In the genomic region with DNA sequence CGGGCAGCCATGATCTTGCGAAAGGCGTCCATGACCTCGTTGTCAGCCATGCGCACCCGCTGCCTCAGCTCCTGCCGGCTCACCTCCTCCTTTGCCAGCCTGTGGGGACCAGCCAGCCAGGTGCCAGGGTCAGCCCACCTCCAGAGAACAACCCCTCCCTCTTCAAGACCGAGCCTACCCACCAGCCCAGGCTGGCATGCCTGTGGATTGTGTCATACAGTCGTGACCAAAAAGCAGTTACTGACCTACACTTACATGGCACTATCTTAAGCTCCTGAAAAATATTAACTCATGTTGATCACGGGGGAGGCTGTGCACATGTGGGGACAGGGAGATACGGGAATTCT, we compare ENCODE assay signal across 10 cellular contexts. TPM values are rescaled to one million over a fixed set of nuclear protein-coding genes. Genes with fewer than 3 reads are reported as not detected.
DNase-seq lines count a peak whose midpoint lies in the region; ATAC-seq, FAIRE-seq and TF ChIP-seq lines count a peak whose summit lies in the region.
"Had no signal": no experiment of that assay in that cellular context is flagged by ENCODE, and none has a peak within 500 bp of the region (broad histone marks: within the 10 kb centered on the region; RNA-seq: fewer than 3 reads in every experiment).

No MANE protein-coding gene starts in this region.

- H3K9me3 ChIP-seq in T-helper 17 cell (ENCODE audit: control insufficient read depth, low read length, poor library complexity, severe bottlenecking) = no peaks in the 10 kb centered on the region
- no peaks in the 10 kb centered on the region for H3K9me3 ChIP-seq in kidney (ENCODE audit: control insufficient read depth in 1 of 2, low read length in 2 of 2)
- H3K9me3 ChIP-seq in tibial nerve = no peaks in the 10 kb centered on the region

- no peak for TF ChIP-seq EP300 in tibial nerve (IDR thresholded peaks at IDR 0.05)

- no peak overlapping the region for H3K4me3 ChIP-seq in kidney (ENCODE audit: low read length in 2 of 2)
- no peak overlapping the region for H3K4me3 ChIP-seq in tibial nerve

- intact Hi-C loops in kidney (cut with DNase I) = no loop called here

- no peaks in the 10 kb centered on the region for H3K27me3 Mint-ChIP-seq in activated naive CD4-positive, alpha-beta T cell treated with anti-CD3 and anti-CD28 coated beads, Interleukin-2, amount 10 ng/mL, durations not matched to agents 7 days and 5 days
- H3K27me3 Mint-ChIP-seq in T-helper 17 cell (no peaks in the 10 kb centered on the region), type B pancreatic cell (no peaks in the 10 kb centered on the region)

- peaks cover 6 to 7% of the 10 kb centered on the region in 2 donors for H3K36me3 ChIP-seq in kidney (ENCODE audit: control insufficient read depth in 1 of 2, insufficient read depth in 2 of 2, low read length in 2 of 2)
- peaks cover 5 to 64% (median 10%) of the 10 kb centered on the region in 3 donors for H3K36me3 ChIP-seq in tibial nerve

- 77 to 88% methylated on average over 11 of the region's 11 CpGs for WGBS in tibial nerve, 2 donors

- no peak overlapping the region for H3K9ac ChIP-seq in kidney (ENCODE audit: low read length in 2 of 2)

- H3K4me1 Mint-ChIP-seq in activated naive CD4-positive, alpha-beta T cell treated with anti-CD3 and anti-CD28 coated beads, Interleukin-2, amount 10 ng/mL, durations not matched to agents 7 days and 5 days = peaks cover 47% of the 10 kb centered on the region
- H3K4me1 Mint-ChIP-seq in T-helper 17 cell = peaks cover 36% of the 10 kb centered on the region
- no peaks in the 10 kb centered on the region for H3K4me1 Mint-ChIP-seq in type B pancreatic cell (ENCODE audit: unreplicated experiment)

- no peaks in the 10 kb centered on the region for H3K27me3 ChIP-seq in tibial nerve

- TF ChIP-seq POLR2A in tibial nerve (IDR thresholded peaks at IDR 0.05) = no peak

- peak overlapping the region; percentile 3 for H3K4me3 Mint-ChIP-seq in activated naive CD4-positive, alpha-beta T cell treated with anti-CD3 and anti-CD28 coated beads, Interleukin-2, amount 10 ng/mL, durations not matched to agents 7 days and 5 days
- H3K4me3 Mint-ChIP-seq in T-helper 17 cell (peak overlapping the region; percentile 77), type B pancreatic cell (no peak overlapping the region)
- H3K4me3 Mint-ChIP-seq: HFFc6 had no signal

- DNase-seq in activated naive CD4-positive, alpha-beta T cell treated with anti-CD3 and anti-CD28 coated beads, Interleukin-2, amount 10 ng/mL, durations not matched to agents 7 days and 5 days = no peak
- no peak for DNase-seq in activated naive CD4-positive, alpha-beta T cell treated with anti-CD3 and anti-CD28 coated beads, Interleukin-2, amount 50 U/mL, for 16 hours
- no peak for DNase-seq in T-helper 17 cell
- DNase-seq in kidney = peak; percentile 91
- DNase-seq in tibial nerve (ENCODE audit: low spot score in 2 of 2) = no peak
- DNase-seq in COLO668 (lab: John Stamatoyannopoulos, UW; ENCODE audit: unreplicated experiment) = no peak
- DNase-seq in type B pancreatic cell (ENCODE audit: extremely low spot score, unreplicated experiment) = no peak
- no peak for DNase-seq in stimulated activated CD4-positive, alpha-beta T cell treated with anti-CD3 and anti-CD28 coated beads, Interleukin-2, amount 100 ng/mL, for 48 hours
- DNase-seq: HFFc6, NCI-H2029 treated with DMSO at 0.1 percent for 48 hours had no signal

- CTCF ChIA-PET in activated naive CD4-positive, alpha-beta T cell treated with anti-CD3 and anti-CD28 coated beads, Interleukin-2, amount 10 ng/mL, durations not matched to agents 7 days and 5 days (lab: Charles Lee) = interaction anchor here (0.8 to 1.3 kb wide), 4 partner anchors 10 to 166 kb away, joined by 3 to 5 read pairs (median 4); no protein-coding TSS in a partner anchor

- peaks cover 47% of the 10 kb centered on the region for H3K36me3 Mint-ChIP-seq in activated naive CD4-positive, alpha-beta T cell treated with anti-CD3 and anti-CD28 coated beads, Interleukin-2, amount 10 ng/mL, durations not matched to agents 7 days and 5 days
- H3K36me3 Mint-ChIP-seq in T-helper 17 cell (ENCODE audit: low read depth) (peaks cover 5% of the 10 kb centered on the region), type B pancreatic cell (peaks cover 9% of the 10 kb centered on the region)

- ATAC-seq in T-helper 17 cell = no peak

- no peak for TF ChIP-seq CTCF in kidney (IDR thresholded peaks at IDR 0.05; ENCODE audit: borderline replicate concordance, extremely low read depth, insufficient read depth)
- no peak for TF ChIP-seq CTCF in tibial nerve (IDR thresholded peaks at IDR 0.05)
- no peak for TF ChIP-seq CTCF in type B pancreatic cell (conservative IDR thresholded peaks at IDR 0.05)

- peak overlapping the region; percentile 91 for H3K27ac Mint-ChIP-seq in activated naive CD4-positive, alpha-beta T cell treated with anti-CD3 and anti-CD28 coated beads, Interleukin-2, amount 10 ng/mL, durations not matched to agents 7 days and 5 days
- H3K27ac Mint-ChIP-seq in T-helper 17 cell (peak overlapping the region; percentile 88), type B pancreatic cell (no peak overlapping the region)
- H3K27ac Mint-ChIP-seq: HFFc6 had no signal

- H3K27ac ChIP-seq in kidney (ENCODE audit: low read depth in 2 of 2, low read length in 2 of 2) (peak overlapping the region; percentile 81 to 85), tibial nerve (peak overlapping the region in 3 of 4 donors; percentile 10 to 62 (median 43))

- H3K4me1 ChIP-seq in kidney (ENCODE audit: control insufficient read depth in 1 of 2, insufficient read depth in 1 of 2, low read depth in 1 of 2, low read length in 2 of 2) = peaks cover 9 to 22% of the 10 kb centered on the region in 2 donors
- peaks cover 0 to 20% (median 9%) of the 10 kb centered on the region in 4 donors for H3K4me1 ChIP-seq in tibial nerve

- no peaks in the 10 kb centered on the region for H3K9me3 Mint-ChIP-seq in activated naive CD4-positive, alpha-beta T cell treated with anti-CD3 and anti-CD28 coated beads, Interleukin-2, amount 10 ng/mL, durations not matched to agents 7 days and 5 days
- no peaks in the 10 kb centered on the region for H3K9me3 Mint-ChIP-seq in type B pancreatic cell
- H3K9me3 Mint-ChIP-seq: HFFc6 had no signal

- no peak for FAIRE-seq in kidney (lab: Jason Lieb, UNC)

RNA-seq across cellular contexts. Expression of gene CAMK1, which starts 10.7 kb away (rescaled TPM):
- total RNA-seq in T-helper 17 cell (1 to 10 TPM; 1.9 to 2.2 TPM), kidney (31.2 TPM), tibial nerve (10 to 100 TPM; 60.3 to 94.8 (median 72.2) TPM), type B pancreatic cell (ENCODE audit: low replicate concordance) (2.7 and 9.1 TPM in 2 replicates)
- 52.7 TPM for polyA plus RNA-seq in kidney (ENCODE audit: insufficient read depth, low read depth, low replicate concordance)

RNA-seq across cellular contexts. Expression of gene TADA3, which starts 11.8 kb away (rescaled TPM):
- total RNA-seq in T-helper 17 cell (10 to 100 TPM; 32.2 to 35.2 TPM), kidney (65.1 TPM), tibial nerve (10 to 100 TPM; 56.1 to 69.0 (median 65.4) TPM), type B pancreatic cell (ENCODE audit: low replicate concordance) (48.4 and 54.3 TPM in 2 replicates)
- polyA plus RNA-seq in kidney (ENCODE audit: insufficient read depth, low read depth, low replicate concordance) = 58.4 TPM

RNA-seq across cellular contexts. Expression of gene ARPC4, which starts 12.5 kb away (rescaled TPM):
- total RNA-seq in T-helper 17 cell (100 to 1,000 TPM; 155 to 192 TPM), kidney (164 TPM), tibial nerve (100 to 1,000 TPM in 2 of 4 donors, 10 to 100 TPM in 2; 96.3 to 169 (median 125) TPM), type B pancreatic cell (ENCODE audit: low replicate concordance) (131 and 151 TPM in 2 replicates)
- polyA plus RNA-seq in kidney (ENCODE audit: insufficient read depth, low read depth, low replicate concordance) = 138 TPM

RNA-seq across cellular contexts. Expression of gene TTLL3, which starts 29.6 kb away (rescaled TPM):
- total RNA-seq in T-helper 17 cell = 10 to 100 TPM; 87.2 to 88.7 TPM
- total RNA-seq in kidney = 61.0 TPM
- 27.5 TPM for polyA plus RNA-seq in kidney (ENCODE audit: insufficient read depth, low read depth, low replicate concordance)
- 100 to 1,000 TPM in 3 of 4 donors, 10 to 100 TPM in 1; 58.2 to 173 (median 120) TPM for total RNA-seq in tibial nerve
- total RNA-seq in type B pancreatic cell (ENCODE audit: low replicate concordance) = 25.8 and 42.2 TPM in 2 replicates

RNA-seq across cellular contexts. Expression of gene OGG1, which starts 30.7 kb away (rescaled TPM):
- 10 to 100 TPM; 18.4 to 22.6 TPM for total RNA-seq in T-helper 17 cell
- 31.1 TPM for total RNA-seq in kidney
- 51.6 TPM for polyA plus RNA-seq in kidney (ENCODE audit: insufficient read depth, low read depth, low replicate concordance)
- total RNA-seq in tibial nerve = 10 to 100 TPM; 26.8 to 54.9 (median 40.6) TPM
- total RNA-seq in type B pancreatic cell (ENCODE audit: low replicate concordance) = 22.8 and 40.4 TPM in 2 replicates
